In genomic region chr19:49690073-49690655, GRCh38 we compare ENCODE assay signal across 8 cellular contexts. TPM values are rescaled to one million over a fixed set of nuclear protein-coding genes. Genes with fewer than 3 reads are reported as not detected.
DNase-seq lines count a peak whose midpoint lies in the region; ATAC-seq and TF ChIP-seq lines count a peak whose summit lies in the region.

No MANE protein-coding gene starts in this region.

- TF ChIP-seq POLR2A in GM18505 (IDR thresholded peaks at IDR 0.05; ENCODE audit: borderline replicate concordance, extremely low read depth, insufficient read depth, insufficient read length), result no peak

- peak overlapping the region; percentile 94 for H3K27ac Mint-ChIP-seq in endodermal cell
- peak overlapping the region in 7 of 9 donors; percentile 6 to 84 (median 44) for H3K27ac Mint-ChIP-seq in naive thymus-derived CD4-positive, alpha-beta T cell

- no peak for TF ChIP-seq CTCF in AG04449 (IDR thresholded peaks at IDR 0.05; ENCODE audit: insufficient read depth, low read length, missing control alignments)
- peak; percentile 2 for TF ChIP-seq CTCF in endodermal cell (conservative IDR thresholded peaks at IDR 0.05)

- H3K4me3 Mint-ChIP-seq in endodermal cell, result peak overlapping the region; percentile 78
- peak overlapping the region; percentile 82 to 98 (median 86) for H3K4me3 Mint-ChIP-seq in naive thymus-derived CD4-positive, alpha-beta T cell

- peaks cover 28% of the 10 kb centered on the region for H3K36me3 Mint-ChIP-seq in endodermal cell (ENCODE audit: low read depth)
- H3K36me3 Mint-ChIP-seq in naive thymus-derived CD4-positive, alpha-beta T cell, result peaks cover 0 to 7% (median 5%) of the 10 kb centered on the region in 5 donors

- no peaks in the 10 kb centered on the region for H3K27me3 Mint-ChIP-seq in endodermal cell (ENCODE audit: insufficient read depth)
- peaks cover 5 to 15% (median 9%) of the 10 kb centered on the region in 5 donors for H3K27me3 Mint-ChIP-seq in naive thymus-derived CD4-positive, alpha-beta T cell

- H3K36me3 ChIP-seq in endodermal cell (ENCODE audit: control insufficient read depth, insufficient read depth, low read length), result peaks cover 16% of the 10 kb centered on the region
- H3K36me3 ChIP-seq in naive thymus-derived CD4-positive, alpha-beta T cell (ENCODE audit: control insufficient read depth in 2 of 3, insufficient read depth in 3 of 3, low read length in 3 of 3), result peaks cover 0 to 27% (median 0%) of the 10 kb centered on the region in 3 experiments

- DNase-seq in AG04449 (ENCODE audit: low read depth, low spot score), result no peak
- peak; percentile 60 for DNase-seq in NCI-H146 treated with DMSO at 0.1 percent for 48 hours (lab: John Stamatoyannopoulos, UW; ENCODE audit: unreplicated experiment)
- no peak for DNase-seq in endodermal cell
- no peak for DNase-seq in naive thymus-derived CD4-positive, alpha-beta T cell
- DNase-seq in NCI-H187 treated with DMSO at 0.1 percent for 48 hours (lab: John Stamatoyannopoulos, UW), result no peak

- POLR2A ChIA-PET in AG04449 (lab: Yijun Ruan, JAX), result no interaction called here
- POLR2A ChIA-PET in naive thymus-derived CD4-positive, alpha-beta T cell (lab: Charles Lee), result interaction anchor here (0.6 to 1.2 kb wide), 4 partner anchors 10 to 900 kb away, joined by 3 to 4 read pairs (median 3); partner anchors contain the start of gene RRAS

- H3K4me1 ChIP-seq in endodermal cell (ENCODE audit: control insufficient read depth, insufficient read depth, low read length), result no peaks in the 10 kb centered on the region
- peaks cover 4 to 12% of the 10 kb centered on the region in 2 donors for H3K4me1 ChIP-seq in naive thymus-derived CD4-positive, alpha-beta T cell (ENCODE audit: control insufficient read depth in 2 of 2, insufficient read depth in 2 of 2, low read length in 2 of 2)

- peak; percentile 33 for ATAC-seq in naive thymus-derived CD4-positive, alpha-beta T cell
- no peak for ATAC-seq in HG03139 (IDR thresholded peaks at IDR 0.05; ENCODE audit: unreplicated experiment)
- ATAC-seq in GM18873 (IDR thresholded peaks at IDR 0.05; ENCODE audit: low FRiP score, unreplicated experiment), result no peak
- ATAC-seq in GM18505 (IDR thresholded peaks at IDR 0.05; ENCODE audit: unreplicated experiment), result no peak

- WGBS in endodermal cell (ENCODE audit: insufficient coverage in 1 of 2, insufficient read length in 1 of 2), 2 experiments, result 86 to 93% methylated on average over 36 to 39 of the region's 39 CpGs

- H3K9me3 ChIP-seq in endodermal cell (ENCODE audit: control insufficient read depth, low read length), result no peaks in the 10 kb centered on the region
- no peaks in the 10 kb centered on the region for H3K9me3 ChIP-seq in naive thymus-derived CD4-positive, alpha-beta T cell (ENCODE audit: control insufficient read depth in 2 of 3, low read length in 3 of 3)

- H3K27ac ChIP-seq in endodermal cell (ENCODE audit: low read depth, low read length), result peak overlapping the region; percentile 58
- peak overlapping the region; percentile 44 for H3K27ac ChIP-seq in naive thymus-derived CD4-positive, alpha-beta T cell (ENCODE audit: low read depth, low read length)

- no peaks in the 10 kb centered on the region for H3K27me3 ChIP-seq in endodermal cell (ENCODE audit: control insufficient read depth, insufficient read depth, low read length, poor library complexity, severe bottlenecking)
- H3K27me3 ChIP-seq in naive thymus-derived CD4-positive, alpha-beta T cell (ENCODE audit: control insufficient read depth in 2 of 2, insufficient read depth in 2 of 2, low read length in 2 of 2), result no peaks in the 10 kb centered on the region

- H3K9me3 Mint-ChIP-seq in endodermal cell, result no peaks in the 10 kb centered on the region
- H3K9me3 Mint-ChIP-seq in naive thymus-derived CD4-positive, alpha-beta T cell, result peaks cover 0 to 3% (median 0%) of the 10 kb centered on the region in 11 donors

- H3K4me3 ChIP-seq in AG04449 (ENCODE audit: low read depth, low read length), result peak overlapping the region; percentile 64
- H3K4me3 ChIP-seq in endodermal cell (ENCODE audit: low read length), result peak overlapping the region; percentile 82
- H3K4me3 ChIP-seq in naive thymus-derived CD4-positive, alpha-beta T cell (ENCODE audit: low read length), result peak overlapping the region; percentile 45

- intact Hi-C loops in naive thymus-derived CD4-positive, alpha-beta T cell (cut with micrococcal nuclease), result loop anchor here (1.0 to 5.0 kb wide), 4 partner anchors 10 to 77 kb away; partner anchors contain the start of gene AP2A1 (in 2 of the 2)

- peaks cover 13% of the 10 kb centered on the region for H3K4me1 Mint-ChIP-seq in endodermal cell
- peaks cover 19 to 38% (median 25%) of the 10 kb centered on the region in 7 donors for H3K4me1 Mint-ChIP-seq in naive thymus-derived CD4-positive, alpha-beta T cell

- H3K9ac ChIP-seq in endodermal cell (ENCODE audit: extremely low read depth, low read length, poor library complexity, severe bottlenecking), result peak overlapping the region; percentile 63

- CTCF ChIA-PET in AG04449 (lab: Yijun Ruan, JAX), result interaction anchor here (1.1 to 5.5 kb wide), 5 partner anchors 9 to 121 kb away, joined by 3 to 39 read pairs (median 3); partner anchors contain the start of gene PRMT1
- CTCF ChIA-PET in naive thymus-derived CD4-positive, alpha-beta T cell (lab: Charles Lee), result interaction anchor here (0.6 to 1.3 kb wide), 3 partner anchors 12 to 389 kb away, joined by 4 to 7 read pairs (median 5); no protein-coding TSS in a partner anchor

RNA-seq across cellular contexts. Expression of gene CPT1C, which starts 0.8 kb away (rescaled TPM):
- 10 to 100 TPM; 41.4 to 59.7 TPM for total RNA-seq in endodermal cell
- 62.0 TPM for polyA plus RNA-seq in endodermal cell (2013, experiment 1 of 2)
- polyA plus RNA-seq in endodermal cell (2013, experiment 2 of 2), result 60.2 TPM
- total RNA-seq in naive thymus-derived CD4-positive, alpha-beta T cell, result 1 to 10 TPM in 4 of 5 experiments, under 1 TPM in 1; 0.96 to 6.0 (median 1.5) TPM
- 1 to 10 TPM in 1 of 2 donors, not detected in 1; 1.7 TPM for polyA plus RNA-seq in naive thymus-derived CD4-positive, alpha-beta T cell

RNA-seq across cellular contexts. Expression of gene ADM5, which starts 0.8 kb away (rescaled TPM):
- total RNA-seq in endodermal cell, result 1 to 10 TPM; 4.6 to 7.7 TPM
- polyA plus RNA-seq in endodermal cell (2013, experiment 1 of 2), result 5.1 TPM
- polyA plus RNA-seq in endodermal cell (2013, experiment 2 of 2), result 6.1 TPM
- total RNA-seq in naive thymus-derived CD4-positive, alpha-beta T cell, result 1 to 10 TPM; 2.8 to 7.5 (median 4.6) TPM
- polyA plus RNA-seq in naive thymus-derived CD4-positive, alpha-beta T cell, result under 1 TPM in 1 of 2 donors, not detected in 1; 0.34 TPM

RNA-seq across cellular contexts. Expression of gene PRMT1, which starts 13.1 kb away (rescaled TPM):
- 100 to 1,000 TPM; 343 to 362 TPM for total RNA-seq in endodermal cell
- 417 TPM for polyA plus RNA-seq in endodermal cell (2013, experiment 1 of 2)
- 408 TPM for polyA plus RNA-seq in endodermal cell (2013, experiment 2 of 2)
- total RNA-seq in naive thymus-derived CD4-positive, alpha-beta T cell, result 100 to 1,000 TPM in 1 of 5 experiments, 10 to 100 TPM in 4; 73.1 to 169 (median 95.3) TPM
- 100 to 1,000 TPM; 126 to 145 TPM for polyA plus RNA-seq in naive thymus-derived CD4-positive, alpha-beta T cell

RNA-seq across cellular contexts. Expression of gene BCL2L12, which starts 24.4 kb away (rescaled TPM):
- 100 to 1,000 TPM in 1 of 2 donors, 10 to 100 TPM in 1; 91.8 to 101 TPM for total RNA-seq in endodermal cell
- 81.0 TPM for polyA plus RNA-seq in endodermal cell (2013, experiment 1 of 2)
- 68.6 TPM for polyA plus RNA-seq in endodermal cell (2013, experiment 2 of 2)
- 10 to 100 TPM; 11.3 to 57.2 (median 22.6) TPM for total RNA-seq in naive thymus-derived CD4-positive, alpha-beta T cell
- 10 to 100 TPM; 11.4 to 14.8 TPM for polyA plus RNA-seq in naive thymus-derived CD4-positive, alpha-beta T cell

RNA-seq across cellular contexts. Expression of gene IRF3, which starts 24.5 kb away (rescaled TPM):
- 100 to 1,000 TPM; 127 to 128 TPM for total RNA-seq in endodermal cell
- 58.7 TPM for polyA plus RNA-seq in endodermal cell (2013, experiment 1 of 2)
- 66.6 TPM for polyA plus RNA-seq in endodermal cell (2013, experiment 2 of 2)
- total RNA-seq in naive thymus-derived CD4-positive, alpha-beta T cell, result 100 to 1,000 TPM; 176 to 346 (median 212) TPM
- 10 to 100 TPM; 55.5 to 80.7 TPM for polyA plus RNA-seq in naive thymus-derived CD4-positive, alpha-beta T cell

Comparison
In these comparisons a context has a peak if more than half of its experiments do, and no peak if none do; other contexts are left out.
1. RNA of gene CPT1C, which starts 0.8 kb away (total RNA-seq): 41.4 to 59.7 TPM in endodermal cell; 0.96 to 6.0 TPM in naive thymus-derived CD4-positive, alpha-beta T cell; every median in the first group is over 4 times any median in the second.
2. Peak in every context shown above with its lines, with median percentiles within 50 percentile points of each other: H3K4me3 ChIP-seq.